In genomic region chr3:71456826-71457225, GRCh38 we compare ENCODE assay signal across 19 cellular contexts.
DNase-seq lines count a peak whose midpoint lies in the region; ATAC-seq, FAIRE-seq and TF ChIP-seq lines count a peak whose summit lies in the region.
"Had no signal": no experiment of that assay in that cellular context is flagged by ENCODE, and none has a peak within 500 bp of the region (broad histone marks: within the 10 kb centered on the region; RNA-seq: fewer than 3 reads in every experiment).

No MANE protein-coding gene starts in this region.

- H3F3A ChIP-seq in OCI-LY1 (ENCODE audit: insufficient read depth, low read length) = 0 out of 2 replicates have a peak, but pooled peaks cover 5% of the 10 kb centered on the region

- peak overlapping the region; percentile 34 for H3K4me3 ChIP-seq in OCI-LY1 (ENCODE audit: low read depth, low read length, poor library complexity, severe bottlenecking)
- H3K4me3 ChIP-seq in astrocyte (ENCODE audit: insufficient read depth, low read depth, low read length) = no peak overlapping the region
- no peak overlapping the region for H3K4me3 ChIP-seq in endodermal cell (ENCODE audit: low read length)
- H3K4me3 ChIP-seq: GM12878 had no signal

- CTCF ChIA-PET in activated CD4-positive, alpha-beta T cell treated with anti-CD3 and anti-CD28 coated beads, Interleukin-2, amount 10 ng/mL, durations not matched to agents 7 days and 5 days (lab: Charles Lee) = interaction anchor here (1.0 to 3.5 kb wide), 3 partner anchors 10 to 65 kb away, joined by 4 to 14 read pairs (median 5); no protein-coding TSS in a partner anchor

- H3K27me3 ChIP-seq in OCI-LY1 (ENCODE audit: insufficient read depth, low read length) (no peaks in the 10 kb centered on the region), astrocyte (ENCODE audit: insufficient read depth, low read length) (no peaks in the 10 kb centered on the region), endodermal cell (ENCODE audit: control insufficient read depth, insufficient read depth, low read length, poor library complexity, severe bottlenecking) (no peaks in the 10 kb centered on the region)
- H3K27me3 ChIP-seq: SJSA1, transverse colon had no signal

- H3K9me3 Mint-ChIP-seq in activated CD4-positive, alpha-beta T cell treated with anti-CD3 and anti-CD28 coated beads, Interleukin-2, amount 10 ng/mL, durations not matched to agents 7 days and 5 days = no peaks in the 10 kb centered on the region
- no peaks in the 10 kb centered on the region for H3K9me3 Mint-ChIP-seq in astrocyte (ENCODE audit: unreplicated experiment)
- no peaks in the 10 kb centered on the region for H3K9me3 Mint-ChIP-seq in stimulated activated memory B cell treated with anti-CD40 and anti-IgM and Interleukin-4, amounts not matched to agents 10 μg/mL and 1 μg/mL and 100 μg/mL, for 72 hours
- no peaks in the 10 kb centered on the region for H3K9me3 Mint-ChIP-seq in endodermal cell

- WGBS in endodermal cell (ENCODE audit: insufficient coverage in 1 of 2, insufficient read length in 1 of 2), 2 experiments = 63% methylated on average over 1 of the region's 1 CpG; no CpG with 5 or more reads in 1 of the 2 experiments

- no peaks in the 10 kb centered on the region for H3K9me2 ChIP-seq in OCI-LY1 (ENCODE audit: low read depth, low read length)

- H3K27ac ChIP-seq in OCI-LY1 (ENCODE audit: low read depth, low read length, poor library complexity, severe bottlenecking) (peak overlapping the region; percentile 85), astrocyte (ENCODE audit: low read depth, low read length) (no peak overlapping the region), endodermal cell (ENCODE audit: low read depth, low read length) (no peak overlapping the region)

- no peak for DNase-seq in activated CD4-positive, alpha-beta T cell treated with anti-CD3 and anti-CD28 coated beads, Interleukin-2, amount 10 ng/mL, durations not matched to agents 7 days and 5 days
- DNase-seq in activated CD4-positive, alpha-beta T cell treated with anti-CD3 and anti-CD28 coated beads, Interleukin-2, amount 50 U/mL, for 1 hour = no peak
- DNase-seq in astrocyte (ENCODE audit: low read depth) = no peak
- no peak for DNase-seq in UCSD-AML1 (lab: John Stamatoyannopoulos, UW; ENCODE audit: unreplicated experiment)
- no peak for DNase-seq in NCI-H82 treated with DMSO at 0.1 percent for 48 hours (lab: John Stamatoyannopoulos, UW; ENCODE audit: unreplicated experiment)
- no peak for DNase-seq in endodermal cell
- DNase-seq: amygdala; GOT3; islet precursor cell; mesendoderm; NCI-H187; NCI-H446 treated with DMSO at 0.1 percent for 48 hours; stimulated activated CD4-positive, alpha-beta T cell treated with anti-CD3 and anti-CD28 coated beads, Interleukin-2, amount 100 ng/mL, for 48 hours; transverse colon had no signal

- peak overlapping the region; percentile 95 for H3K27ac Mint-ChIP-seq in activated CD4-positive, alpha-beta T cell treated with anti-CD3 and anti-CD28 coated beads, Interleukin-2, amount 10 ng/mL, durations not matched to agents 7 days and 5 days
- H3K27ac Mint-ChIP-seq in astrocyte (ENCODE audit: unreplicated experiment) (no peak overlapping the region), endodermal cell (no peak overlapping the region)
- H3K27ac Mint-ChIP-seq in stimulated activated memory B cell treated with anti-CD40 and anti-IgM and Interleukin-4, amounts not matched to agents 10 μg/mL and 1 μg/mL and 100 μg/mL, for 72 hours = peak overlapping the region; percentile 43

- peaks cover 16% of the 10 kb centered on the region for H3K36me3 Mint-ChIP-seq in activated CD4-positive, alpha-beta T cell treated with anti-CD3 and anti-CD28 coated beads, Interleukin-2, amount 10 ng/mL, durations not matched to agents 7 days and 5 days (ENCODE audit: low read depth)
- H3K36me3 Mint-ChIP-seq in astrocyte (ENCODE audit: low read depth, unreplicated experiment) (no peaks in the 10 kb centered on the region), endodermal cell (ENCODE audit: low read depth) (peaks cover 3% of the 10 kb centered on the region)
- peaks cover 9% of the 10 kb centered on the region for H3K36me3 Mint-ChIP-seq in stimulated activated memory B cell treated with anti-CD40 and anti-IgM and Interleukin-4, amounts not matched to agents 10 μg/mL and 1 μg/mL and 100 μg/mL, for 72 hours

- H3K36me3 ChIP-seq in OCI-LY1 (ENCODE audit: insufficient read depth, low read length) (peaks cover 10% of the 10 kb centered on the region; the same call in 1 of the 2 replicates), astrocyte (ENCODE audit: insufficient read depth, low read length) (no peaks in the 10 kb centered on the region), endodermal cell (ENCODE audit: control insufficient read depth, insufficient read depth, low read length) (no peaks in the 10 kb centered on the region)
- H3K36me3 ChIP-seq: SJSA1, transverse colon had no signal

- no peak overlapping the region for H2AFZ ChIP-seq in OCI-LY1 (ENCODE audit: low read length)
- no peak overlapping the region for H2AFZ ChIP-seq in astrocyte (ENCODE audit: low read depth, low read length)

- H3K9ac ChIP-seq in OCI-LY1 (ENCODE audit: low read length) (peak overlapping the region; percentile 58; the same call in 1 of the 2 replicates), astrocyte (ENCODE audit: low read length) (peak overlapping the region; percentile 23), endodermal cell (ENCODE audit: extremely low read depth, low read length, poor library complexity, severe bottlenecking) (no peak overlapping the region)

- H3K27me3 Mint-ChIP-seq in activated CD4-positive, alpha-beta T cell treated with anti-CD3 and anti-CD28 coated beads, Interleukin-2, amount 10 ng/mL, durations not matched to agents 7 days and 5 days = peaks cover 3% of the 10 kb centered on the region
- H3K27me3 Mint-ChIP-seq in astrocyte (ENCODE audit: low read depth, unreplicated experiment) (no peaks in the 10 kb centered on the region), endodermal cell (ENCODE audit: insufficient read depth) (no peaks in the 10 kb centered on the region)
- no peaks in the 10 kb centered on the region for H3K27me3 Mint-ChIP-seq in stimulated activated memory B cell treated with anti-CD40 and anti-IgM and Interleukin-4, amounts not matched to agents 10 μg/mL and 1 μg/mL and 100 μg/mL, for 72 hours

- H3K9me3 ChIP-seq in OCI-LY1 (ENCODE audit: low read length) = no peaks in the 10 kb centered on the region
- no peaks in the 10 kb centered on the region for H3K9me3 ChIP-seq in astrocyte (ENCODE audit: insufficient read depth, low read depth, low read length)
- H3K9me3 ChIP-seq in endodermal cell (ENCODE audit: control insufficient read depth, low read length) = no peaks in the 10 kb centered on the region
- H3K9me3 ChIP-seq: SJSA1, transverse colon had no signal

- H3K4me1 ChIP-seq in OCI-LY1 (ENCODE audit: insufficient read depth, low read length, severe bottlenecking) = peaks cover 81% of the 10 kb centered on the region
- H3K4me1 ChIP-seq in astrocyte (ENCODE audit: insufficient read depth, low read length) = peaks cover 14% of the 10 kb centered on the region
- H3K4me1 ChIP-seq in endodermal cell (ENCODE audit: control insufficient read depth, insufficient read depth, low read length) = peaks cover 7% of the 10 kb centered on the region

- H3K4me3 Mint-ChIP-seq in activated CD4-positive, alpha-beta T cell treated with anti-CD3 and anti-CD28 coated beads, Interleukin-2, amount 10 ng/mL, durations not matched to agents 7 days and 5 days = peak overlapping the region; percentile 37
- H3K4me3 Mint-ChIP-seq in astrocyte (ENCODE audit: unreplicated experiment) = no peak overlapping the region
- H3K4me3 Mint-ChIP-seq in stimulated activated memory B cell treated with anti-CD40 and anti-IgM and Interleukin-4, amounts not matched to agents 10 μg/mL and 1 μg/mL and 100 μg/mL, for 72 hours = no peak overlapping the region
- H3K4me3 Mint-ChIP-seq in endodermal cell = no peak overlapping the region

- H4K20me1 ChIP-seq in OCI-LY1 (ENCODE audit: insufficient read depth, low read length) = no peaks in the 10 kb centered on the region
- peaks cover 64% of the 10 kb centered on the region for H4K20me1 ChIP-seq in astrocyte (ENCODE audit: insufficient read depth, low read length)

- H3K79me2 ChIP-seq in OCI-LY1 (ENCODE audit: insufficient read depth, low read length) (peaks cover 71% of the 10 kb centered on the region), astrocyte (ENCODE audit: insufficient read depth, low read length) (peaks cover 85% of the 10 kb centered on the region)

- TF ChIP-seq CTCF in OCI-LY1 (IDR thresholded peaks at IDR 0.05; ENCODE audit: low read length) (no peak), astrocyte (IDR thresholded peaks at IDR 0.05; ENCODE audit: insufficient read depth, low read depth, low read length) (no peak), endodermal cell (conservative IDR thresholded peaks at IDR 0.05) (no peak)

- peaks cover 73% of the 10 kb centered on the region for H3K4me1 Mint-ChIP-seq in activated CD4-positive, alpha-beta T cell treated with anti-CD3 and anti-CD28 coated beads, Interleukin-2, amount 10 ng/mL, durations not matched to agents 7 days and 5 days
- H3K4me1 Mint-ChIP-seq in astrocyte (ENCODE audit: low read depth, unreplicated experiment) (peaks cover 35% of the 10 kb centered on the region), endodermal cell (peaks cover 55% of the 10 kb centered on the region)
- H3K4me1 Mint-ChIP-seq in stimulated activated memory B cell treated with anti-CD40 and anti-IgM and Interleukin-4, amounts not matched to agents 10 μg/mL and 1 μg/mL and 100 μg/mL, for 72 hours = peaks cover 55% of the 10 kb centered on the region

- ATAC-seq in stimulated activated memory B cell treated with anti-CD40 and anti-IgM and Interleukin-4, amounts not matched to agents 10 μg/mL and 1 μg/mL and 100 μg/mL, for 72 hours = no peak
- ATAC-seq: GM12878, sciatic nerve had no signal

- peak overlapping the region; percentile 64 for H3K4me2 ChIP-seq in OCI-LY1 (ENCODE audit: low read length)
- H3K4me2 ChIP-seq in astrocyte (ENCODE audit: low read length) = peak overlapping the region; percentile 56

- POLR2A ChIA-PET in activated CD4-positive, alpha-beta T cell treated with anti-CD3 and anti-CD28 coated beads, Interleukin-2, amount 10 ng/mL, durations not matched to agents 7 days and 5 days (lab: Charles Lee) = no interaction called here

- FAIRE-seq in astrocyte (lab: Jason Lieb, UNC) = no peak
- FAIRE-seq: GM12878 had no signal

Comparison
In these comparisons a context has a peak if more than half of its experiments do, and no peak if none do; other contexts are left out.
1. H3K27ac Mint-ChIP-seq: peak in activated CD4-positive, alpha-beta T cell treated with anti-CD3 and anti-CD28 coated beads, Interleukin-2, amount 10 ng/mL, durations not matched to agents 7 days and 5 days (single experiment) and stimulated activated memory B cell treated with anti-CD40 and anti-IgM and Interleukin-4, amounts not matched to agents 10 μg/mL and 1 μg/mL and 100 μg/mL, for 72 hours (single experiment); none in astrocyte (single experiment) and endodermal cell (single experiment).